In genomic region chr15:97410907-97411575, GRCh38 we compare ENCODE assay signal across 23 cellular contexts.
"Had no signal": no experiment of that assay in that cellular context is flagged by ENCODE, and none has a peak within 500 bp of the region (broad histone marks: within the 10 kb centered on the region; RNA-seq: fewer than 3 reads in every experiment).

No MANE protein-coding gene starts in this region.

- FAIRE-seq: astrocyte had no signal

- H3K4me3 ChIP-seq: dorsolateral prefrontal cortex, esophagus squamous epithelium, gastrocnemius medialis, thyroid gland, upper lobe of right lung had no signal

- H3K4me1 ChIP-seq: esophagus squamous epithelium, gastrocnemius medialis, parathyroid adenoma, thyroid gland, upper lobe of right lung had no signal

- H3K27me3 ChIP-seq: esophagus squamous epithelium, gastrocnemius medialis, thyroid gland, upper lobe of right lung had no signal

- H3K27ac ChIP-seq: dorsolateral prefrontal cortex, esophagus squamous epithelium, gastrocnemius medialis, parathyroid adenoma, thyroid gland, upper lobe of right lung had no signal

- H3K9me3 ChIP-seq: esophagus squamous epithelium, gastrocnemius medialis, thyroid gland, upper lobe of right lung had no signal

- H3K36me3 ChIP-seq: esophagus squamous epithelium, gastrocnemius medialis, thyroid gland, upper lobe of right lung had no signal

- ATAC-seq: effector memory CD8-positive, alpha-beta T cell; gastrocnemius medialis; right cardiac atrium; upper lobe of right lung; WTC11 had no signal

- DNase-seq: activated CD4-positive, alpha-beta T cell treated with anti-CD3 and anti-CD28 coated beads, Interleukin-2, amount 50 U/mL, for 4 hours; activated CD8-positive, alpha-beta memory T cell treated with anti-CD3 and anti-CD28 coated beads for 24 hours; activated CD8-positive, alpha-beta memory T cell treated with anti-CD3 and anti-CD28 coated beads, Interleukin-2, amount 50 U/mL, for 4 hours; activated naive CD4-positive, alpha-beta T cell treated with Interleukin-2 at 50 U/mL for 16 hours; activated naive CD8-positive, alpha-beta T cell treated with anti-CD3 and anti-CD28 coated beads for 36 hours; activated T-cell treated with anti-CD3 and anti-CD28 coated beads, Interleukin-2, amount 50 U/mL, for 24 hours; central memory CD4-positive, alpha-beta T cell; dorsolateral prefrontal cortex; effector memory CD8-positive, alpha-beta T cell; esophagus squamous epithelium; gastrocnemius medialis; hypothalamus; mesenchymal stem cell; nephron progenitor cell; stimulated activated CD4-positive, alpha-beta T cell treated with anti-CD3 and anti-CD28 coated beads, Interleukin-1b, Interleukin-23, amount 100 ng/mL, for 48 hours; substantia nigra; T1000; upper lobe of right lung had no signal
